8 cellular contexts compared by ENCODE assay signal in genomic region chr5:127517110-127517479, GRCh38. TPM values are rescaled to one million over a fixed set of nuclear protein-coding genes. Genes with fewer than 3 reads are reported as not detected.
DNase-seq lines count a peak whose midpoint lies in the region; ATAC-seq and TF ChIP-seq lines count a peak whose summit lies in the region.

No MANE protein-coding gene starts in this region.

- no peaks in the 10 kb centered on the region for H3K9me2 ChIP-seq in SU-DHL-6 (replicated peaks; ENCODE audit: insufficient read depth, low read length)

- no peaks in the 10 kb centered on the region for H4K20me1 ChIP-seq in SU-DHL-6 (ENCODE audit: low read depth, low read length)

- DNase-seq in foreskin keratinocyte (peak; percentile 5 to 29), retina (peak; percentile 71), midbrain (lab: John Stamatoyannopoulos, UW) (no peak), SKM-1 treated with dmso at 0.1 percent for 144 hours (lab: John Stamatoyannopoulos, UW; ENCODE audit: unreplicated experiment) (no peak)

- no peaks in the 10 kb centered on the region for H3F3A ChIP-seq in SU-DHL-6 (ENCODE audit: insufficient read depth)

- H3K79me2 ChIP-seq in ACC112 (ENCODE audit: control insufficient read depth, insufficient read depth, low read length, unreplicated experiment) (peaks cover 45% of the 10 kb centered on the region), SU-DHL-6 (ENCODE audit: insufficient read depth, low read length) (peaks cover 43% of the 10 kb centered on the region)

- H3K27me3 ChIP-seq in ACC112 (ENCODE audit: insufficient read depth, low read length) (peaks cover 4% of the 10 kb centered on the region; the same call in 1 of the 2 replicates), SU-DHL-6 (ENCODE audit: low read length) (no peaks in the 10 kb centered on the region), foreskin keratinocyte (peaks cover 5% of the 10 kb centered on the region)

- peaks cover 13% of the 10 kb centered on the region for H3K4me1 ChIP-seq in ACC112 (ENCODE audit: control insufficient read depth, insufficient read depth, low read length, unreplicated experiment)
- peaks cover 10% of the 10 kb centered on the region for H3K4me1 ChIP-seq in foreskin keratinocyte

- H3K9ac ChIP-seq in SU-DHL-6 (ENCODE audit: low read length) = peak overlapping the region; percentile 89

- H2AFZ ChIP-seq in ACC112 (ENCODE audit: low read length, unreplicated experiment) (peak overlapping the region; percentile 86), SU-DHL-6 (ENCODE audit: low read depth, low read length, severe bottlenecking) (peak overlapping the region; percentile 100)

- peak overlapping the region; percentile 96 for H3K4me3 ChIP-seq in ACC112 (ENCODE audit: low read depth, low read length)
- H3K4me3 ChIP-seq in SU-DHL-6 (ENCODE audit: insufficient read depth, low read length, poor library complexity, severe bottlenecking) = peak overlapping the region; percentile 59

- TF ChIP-seq CTCF in SU-DHL-6 (IDR thresholded peaks at IDR 0.05; ENCODE audit: insufficient read depth, low read length, poor library complexity, severe bottlenecking) (no peak), foreskin keratinocyte (conservative IDR thresholded peaks at IDR 0.05) (no peak)

- ATAC-seq in GM18868 (IDR thresholded peaks at IDR 0.05; ENCODE audit: unreplicated experiment) (peak; percentile 25), HG03097 (IDR thresholded peaks at IDR 0.05; ENCODE audit: low FRiP score, unreplicated experiment) (peak; percentile 27), foreskin keratinocyte (peak; percentile 31)

- H3K27ac ChIP-seq in ACC112 (ENCODE audit: low read depth, low read length) (no peak overlapping the region), SU-DHL-6 (ENCODE audit: low read depth, low read length) (no peak overlapping the region), foreskin keratinocyte (no peak overlapping the region)

- H3K9me3 ChIP-seq in SU-DHL-6 (ENCODE audit: insufficient read depth, low read length) = peaks cover 5% of the 10 kb centered on the region; the same call in 1 of the 2 replicates

- H3K36me3 ChIP-seq in ACC112 (ENCODE audit: insufficient read depth, low read length) (peaks cover 29% of the 10 kb centered on the region), SU-DHL-6 (ENCODE audit: low read length) (peaks cover 18% of the 10 kb centered on the region)

- peak overlapping the region; percentile 73 for H3K4me2 ChIP-seq in SU-DHL-6 (ENCODE audit: low read depth, low read length, poor library complexity, severe bottlenecking)

RNA-seq across cellular contexts. Expression of gene PRRC1, which starts 0.3 kb away (rescaled TPM):
- 45.2 and 55.1 TPM in 2 replicates for total RNA-seq in foreskin keratinocyte
- 21.4 and 22.1 TPM in 2 replicates for polyA plus RNA-seq in foreskin keratinocyte

Comparison
In these comparisons a context has a peak if more than half of its experiments do, and no peak if none do; other contexts are left out.
1. DNase-seq: peak in foreskin keratinocyte (2 of 2) and retina (single experiment); none in midbrain (single experiment) and SKM-1 treated with dmso at 0.1 percent for 144 hours (single experiment).
2. Peak in every context shown above with its lines, with median percentiles within 50 percentile points of each other: ATAC-seq.